Comparison of ENCODE assay signal across 31 cellular contexts in genomic region chr14:21781543-21781942, GRCh38.
"Had no signal": no experiment of that assay in that cellular context is flagged by ENCODE, and none has a peak within 500 bp of the region (broad histone marks: within the 10 kb centered on the region; RNA-seq: fewer than 3 reads in every experiment).

No MANE protein-coding gene starts in this region.

- H3K9ac ChIP-seq: KMS-11 had no signal

- ATAC-seq: Panc1, Right ventricle myocardium inferior, SK-N-SH treated with all-trans-retinoic acid at 6 μM for 48 hours had no signal

- H3K4me2 ChIP-seq: KMS-11, PC-9 had no signal

- DNase-seq: Karpas-422, KBM-7, MM.1S, MV-4-11, NCI-H1092, NCI-H1105, NCI-H1417 treated with DMSO at 0.1 percent for 48 hours, NCI-H1436 treated with DMSO at 0.1 percent for 48 hours, NCI-H1694 treated with DMSO at 0.1 percent for 48 hours, NCI-H187 treated with DMSO at 0.1 percent for 48 hours, NCI-H2029, NCI-H2081, NCI-H2171 treated with DMSO at 0.1 percent for 48 hours, NCI-H2227 treated with DMSO at 0.1 percent for 48 hours, NCI-H345, NCI-H446, NCI-H510A treated with DMSO at 0.1 percent for 48 hours, NCI-H524 treated with DMSO at 0.1 percent for 48 hours, NCI-H526 treated with DMSO at 0.1 percent for 48 hours, NCI-H774, PC-9, SHP77, SIG-M5, SJCRH30 had no signal

- H3K27ac ChIP-seq: KMS-11, PC-9, RWPE1, SJCRH30, SK-N-MC had no signal

- FAIRE-seq: RCC 7860 had no signal

- H3K27me3 ChIP-seq: SJCRH30 had no signal

- H2AFZ ChIP-seq: PC-9 had no signal

- H3K9me3 ChIP-seq: SJCRH30 had no signal

- H3K4me3 ChIP-seq: PC-9, SJCRH30, SK-N-MC had no signal

- H3K36me3 ChIP-seq: SJCRH30 had no signal

- H3K4me1 ChIP-seq: SJCRH30 had no signal
